ENCODE assay signal across 11 cellular contexts in the genomic region with DNA sequence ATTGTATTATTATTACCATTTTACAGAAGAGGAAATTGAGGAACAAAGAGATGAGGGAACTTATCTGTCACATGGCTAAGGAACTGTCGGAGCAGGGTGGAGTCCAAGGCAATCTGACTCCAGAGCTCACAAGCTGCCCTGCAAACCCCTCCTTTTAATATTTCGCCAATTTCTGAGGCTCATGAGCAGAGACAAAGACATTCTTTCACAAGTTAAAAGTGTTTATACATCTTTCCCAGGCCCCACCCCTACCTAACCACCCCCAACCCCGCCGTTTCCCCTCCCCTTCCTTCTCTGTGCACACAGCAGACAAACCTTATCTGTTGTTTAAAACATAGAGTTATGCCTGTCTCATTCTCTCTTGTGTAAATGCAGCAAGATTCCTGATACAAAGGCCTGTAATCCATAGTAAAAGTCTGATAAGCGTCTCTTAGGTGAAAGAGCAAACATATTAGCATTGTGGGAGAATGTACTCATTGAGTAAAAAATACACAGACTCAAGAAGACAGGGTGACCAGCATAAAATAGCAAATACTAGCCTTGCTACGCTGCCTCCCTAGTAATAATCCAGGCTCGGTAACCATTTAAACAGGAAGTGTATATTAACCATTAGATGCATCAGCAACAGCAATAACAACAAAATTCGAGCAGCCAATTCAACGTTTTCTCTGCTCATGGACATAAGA. TPM values are rescaled to one million over a fixed set of nuclear protein-coding genes. Genes with fewer than 3 reads are reported as not detected.
DNase-seq lines count a peak whose midpoint lies in the region; ATAC-seq and TF ChIP-seq lines count a peak whose summit lies in the region.
"Had no signal": no experiment of that assay in that cellular context is flagged by ENCODE, and none has a peak within 500 bp of the region (broad histone marks: within the 10 kb centered on the region; RNA-seq: fewer than 3 reads in every experiment).

No MANE protein-coding gene starts in this region.

- in situ Hi-C loops in transverse colon (cut with MboI; ENCODE audit: low pct_ligation_motif_present in 1 of 4, low pct_unique_long_range_greater_than_20kb in 1 of 4, low sequenced_read_pairs in 3 of 4): no loop called here

- peaks cover 31% of the 10 kb centered on the region for H3K4me1 Mint-ChIP-seq in activated T-helper 17 cell treated with anti-CD3 and anti-CD28 coated beads, Interleukin-2, amount 50 U/mL, for 72 hours
- H3K4me1 Mint-ChIP-seq: activated naive CD8-positive, alpha-beta T cell treated with anti-CD3 and anti-CD28 coated beads, Interleukin-2, amount 10 ng/mL, durations not matched to agents 7 days and 5 days had no signal

- DNase-seq in activated gamma-delta T cell treated with Interleukin-2 at 50 U/mL for 16 hours (peak; percentile 38), activated gamma-delta T cell (lab: John Stamatoyannopoulos, UW) (no peak), left lobe of liver (ENCODE audit: low spot score) (no peak), transverse colon (peak; percentile 65), MV-4-11 (lab: John Stamatoyannopoulos, UW) (no peak), SJCRH30 (no peak)
- DNase-seq: activated naive CD8-positive, alpha-beta T cell treated with anti-CD3 and anti-CD28 coated beads, Interleukin-2, amount 10 ng/mL, durations not matched to agents 7 days and 5 days; NCI-H226 had no signal

- H3K9me3 ChIP-seq in transverse colon (no peaks in the 10 kb centered on the region), SJCRH30 (replicated peaks) (no peaks in the 10 kb centered on the region)

- H3K27me3 ChIP-seq in transverse colon (no peaks in the 10 kb centered on the region), SJCRH30 (no peaks in the 10 kb centered on the region)

- WGBS in transverse colon (ENCODE audit: low coverage in 1 of 2), 2 donors: 36 to 37% methylated on average over 9 of the region's 9 CpGs

- H3K4me3 Mint-ChIP-seq in activated T-helper 17 cell treated with anti-CD3 and anti-CD28 coated beads, Interleukin-2, amount 50 U/mL, for 72 hours: peak overlapping the region; percentile 88
- H3K4me3 Mint-ChIP-seq: activated naive CD8-positive, alpha-beta T cell treated with anti-CD3 and anti-CD28 coated beads, Interleukin-2, amount 10 ng/mL, durations not matched to agents 7 days and 5 days had no signal

- TF ChIP-seq POLR2A in transverse colon (IDR thresholded peaks at IDR 0.05): no peak

- no peak for TF ChIP-seq EP300 in transverse colon (IDR thresholded peaks at IDR 0.05; ENCODE audit: low read depth)

- intact Hi-C loops in transverse colon (cut with DNase I; ENCODE audit: low total_unique reads): no loop called here

- H3K36me3 ChIP-seq in transverse colon: no peaks in the 10 kb centered on the region
- H3K36me3 ChIP-seq in SJCRH30: no peaks in the 10 kb centered on the region

- H3K27ac ChIP-seq in transverse colon: peak overlapping the region; percentile 57 to 79 (median 71)
- no peak overlapping the region for H3K27ac ChIP-seq in SJCRH30

- peak overlapping the region; percentile 93 for H3K27ac Mint-ChIP-seq in activated T-helper 17 cell treated with anti-CD3 and anti-CD28 coated beads, Interleukin-2, amount 50 U/mL, for 72 hours
- H3K27ac Mint-ChIP-seq: activated naive CD8-positive, alpha-beta T cell treated with anti-CD3 and anti-CD28 coated beads, Interleukin-2, amount 10 ng/mL, durations not matched to agents 7 days and 5 days had no signal

- peaks cover 13 to 54% (median 36%) of the 10 kb centered on the region in 4 donors for H3K4me1 ChIP-seq in transverse colon
- peaks cover 8% of the 10 kb centered on the region; the same call in 1 of the 2 replicates for H3K4me1 ChIP-seq in SJCRH30

- H3K9me3 Mint-ChIP-seq in activated T-helper 17 cell treated with anti-CD3 and anti-CD28 coated beads, Interleukin-2, amount 50 U/mL, for 72 hours: no peaks in the 10 kb centered on the region
- H3K9me3 Mint-ChIP-seq: activated naive CD8-positive, alpha-beta T cell treated with anti-CD3 and anti-CD28 coated beads, Interleukin-2, amount 10 ng/mL, durations not matched to agents 7 days and 5 days had no signal

- ATAC-seq in activated T-helper 17 cell treated with anti-CD3 and anti-CD28 coated beads, Interleukin-2, amount 50 U/mL, for 72 hours (replicated peaks): no peak
- ATAC-seq in left lobe of liver (peak; percentile 13), HG03139 (IDR thresholded peaks at IDR 0.05; ENCODE audit: unreplicated experiment) (no peak)
- ATAC-seq: esophagus mucosa had no signal

- no peaks in the 10 kb centered on the region for H3K27me3 Mint-ChIP-seq in activated T-helper 17 cell treated with anti-CD3 and anti-CD28 coated beads, Interleukin-2, amount 50 U/mL, for 72 hours

- no peak for TF ChIP-seq CTCF in transverse colon (IDR thresholded peaks at IDR 0.05)

- no peak overlapping the region for H3K4me3 ChIP-seq in transverse colon
- no peak overlapping the region for H3K4me3 ChIP-seq in SJCRH30

- no peaks in the 10 kb centered on the region for H3K36me3 Mint-ChIP-seq in activated T-helper 17 cell treated with anti-CD3 and anti-CD28 coated beads, Interleukin-2, amount 50 U/mL, for 72 hours (ENCODE audit: low read depth)
- H3K36me3 Mint-ChIP-seq: activated naive CD8-positive, alpha-beta T cell treated with anti-CD3 and anti-CD28 coated beads, Interleukin-2, amount 10 ng/mL, durations not matched to agents 7 days and 5 days had no signal

RNA-seq across cellular contexts. Expression of gene EPHA4, which starts 44.2 kb away (rescaled TPM):
- 10 to 100 TPM in 1 of 2 donors, 1 to 10 TPM in 1; 8.0 to 13.8 TPM for total RNA-seq in activated T-helper 17 cell treated with anti-CD3 and anti-CD28 coated beads, Interleukin-2, amount 50 U/mL, for 72 hours
- total RNA-seq in left lobe of liver (1.7 TPM), transverse colon (10 to 100 TPM in 3 of 4 donors, 1 to 10 TPM in 1; 1.5 to 21.0 (median 13.8) TPM)
- total RNA-seq in SJCRH30 (2014; rRNA removed; shearing (Covaris generic)): 4.0 and 4.2 TPM in 2 replicates

Comparison
In these comparisons a context has a peak if more than half of its experiments do, and no peak if none do; other contexts are left out.
1. DNase-seq: peak in activated gamma-delta T cell treated with Interleukin-2 at 50 U/mL for 16 hours (single experiment) and transverse colon (single experiment); none in activated gamma-delta T cell (single experiment), left lobe of liver (single experiment), MV-4-11 (single experiment) and SJCRH30 (0 of 2).